ENCODE assay signal across 17 cellular contexts in the genomic region with DNA sequence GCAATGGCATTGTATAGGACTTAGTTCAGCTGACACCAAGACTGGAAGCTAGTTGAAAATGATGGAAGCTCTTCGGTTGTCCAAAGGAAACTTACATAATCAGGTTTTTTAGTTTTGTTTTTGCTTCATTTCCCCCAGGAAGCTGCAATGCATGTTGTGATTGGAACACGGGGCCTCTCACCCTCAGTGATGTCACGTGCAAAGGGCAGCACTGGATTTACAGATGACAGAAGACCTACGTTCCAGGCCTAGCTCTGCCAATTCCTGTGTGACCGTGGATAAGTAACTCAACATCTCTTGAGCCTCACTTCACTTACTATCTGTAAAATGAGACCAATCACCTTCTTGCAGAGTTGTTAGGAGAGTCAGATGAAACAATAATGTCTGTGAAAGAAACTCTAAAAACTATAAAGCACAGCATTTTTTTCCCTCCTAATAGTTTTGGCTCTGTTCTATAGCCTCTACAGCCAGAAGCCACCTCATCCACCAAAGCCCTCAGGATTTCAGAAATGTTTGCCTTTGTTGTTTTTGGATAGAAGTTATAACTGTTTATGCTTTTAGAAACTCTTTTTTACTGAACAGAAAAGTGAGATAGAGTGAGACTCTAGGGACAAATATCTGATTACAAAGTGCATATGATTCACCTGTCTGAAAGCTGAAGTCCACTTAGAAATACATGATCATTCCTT. TPM values are rescaled to one million over a fixed set of nuclear protein-coding genes. Genes with fewer than 3 reads are reported as not detected.
DNase-seq lines count a peak whose midpoint lies in the region; ATAC-seq and TF ChIP-seq lines count a peak whose summit lies in the region.
"Had no signal": no experiment of that assay in that cellular context is flagged by ENCODE, and none has a peak within 500 bp of the region (broad histone marks: within the 10 kb centered on the region; RNA-seq: fewer than 3 reads in every experiment).

No MANE protein-coding gene starts in this region.

- no peak overlapping the region for H3K4me3 Mint-ChIP-seq in activated naive CD4-positive, alpha-beta T cell treated with anti-CD3 and anti-CD28 coated beads, Interleukin-2, amount 10 ng/mL, durations not matched to agents 7 days and 5 days
- H3K4me3 Mint-ChIP-seq: CD4-positive, alpha-beta T cell had no signal

- no peak overlapping the region for H2BK120ac ChIP-seq in mesenchymal stem cell (ENCODE audit: low read depth, low read length)

- H3K23ac ChIP-seq in mesenchymal stem cell (ENCODE audit: low read length in 2 of 2) = no peak overlapping the region

- no peaks in the 10 kb centered on the region for H4K20me1 ChIP-seq in PC-9 (ENCODE audit: insufficient read depth)

- peaks cover 26% of the 10 kb centered on the region for H3K79me2 ChIP-seq in PC-9 (ENCODE audit: low read depth)

- peak in 2 of 3 donors; percentile 39 to 73 for DNase-seq in right cardiac atrium
- DNase-seq in Right ventricle myocardium superior = no peak
- no peak for DNase-seq in mesenchymal stem cell
- peak; percentile 61 for DNase-seq in stromal cell of bone marrow (ENCODE audit: low read depth)
- DNase-seq in PC-9 = no peak
- no peak for DNase-seq in C1 segment of cervical spinal cord (lab: John Stamatoyannopoulos, UW)
- DNase-seq in activated naive CD4-positive, alpha-beta T cell treated with anti-CD3 and anti-CD28 coated beads, Interleukin-2, amount 10 ng/mL, durations not matched to agents 7 days and 5 days = no peak
- DNase-seq in germinal center (ENCODE audit: low spot score) = no peak
- DNase-seq: AML-193; Calu3; CD4-positive, alpha-beta T cell; DMS 273 treated with DMSO at 0.1 percent for 48 hours; GM23248 had no signal

- no peak overlapping the region for H2BK15ac ChIP-seq in mesenchymal stem cell (ENCODE audit: low read depth, poor library complexity, severe bottlenecking)

- peaks cover 27% of the 10 kb centered on the region for H3K79me1 ChIP-seq in mesenchymal stem cell (replicated peaks; ENCODE audit: low read length, poor library complexity, severe bottlenecking)

- peaks cover 3% of the 10 kb centered on the region; the same call in 1 of the 2 replicates for H3F3A ChIP-seq in PC-9 (ENCODE audit: insufficient read depth, low read depth)

- no peak overlapping the region for H4K91ac ChIP-seq in mesenchymal stem cell (ENCODE audit: low read length)

- no peaks in the 10 kb centered on the region for H3K9me2 ChIP-seq in PC-9 (ENCODE audit: insufficient read depth)

- H3K14ac ChIP-seq in mesenchymal stem cell (ENCODE audit: low read length in 2 of 2) = no peak overlapping the region

- H2BK12ac ChIP-seq in mesenchymal stem cell (ENCODE audit: low read length in 2 of 2) = no peak overlapping the region

- intact Hi-C loops in right cardiac atrium (cut with DNase I) = no loop called here
- intact Hi-C loops in Right ventricle myocardium superior (cut with DNase I) = no loop called here
- intact Hi-C loops in PC-9 (cut with micrococcal nuclease; ENCODE audit: unreplicated experiment) = no loop called here

- H2AFZ ChIP-seq in mesenchymal stem cell (ENCODE audit: low read depth, low read length) (no peak overlapping the region), PC-9 (no peak overlapping the region)
- H2AFZ ChIP-seq: GM23248 had no signal

- H3K4ac ChIP-seq in mesenchymal stem cell (ENCODE audit: low read depth in 1 of 2, low read length in 2 of 2) = no peak overlapping the region

- H3K4me1 ChIP-seq in right cardiac atrium (ENCODE audit: control insufficient read depth, insufficient read depth, low read length) (peaks cover 5% of the 10 kb centered on the region), mesenchymal stem cell (ENCODE audit: control insufficient read depth, insufficient read depth, low read depth, low read length) (peaks cover 5% of the 10 kb centered on the region), PC-9 (replicated peaks; ENCODE audit: insufficient read depth) (peaks cover 7% of the 10 kb centered on the region)

- H3K4me3 ChIP-seq in right cardiac atrium (ENCODE audit: low read length) (no peak overlapping the region), mesenchymal stem cell (ENCODE audit: insufficient read depth in 1 of 2, low read depth in 1 of 2, low read length in 2 of 2) (peak overlapping the region in 1 of 2 experiments; percentile 39), PC-9 (no peak overlapping the region)
- H3K4me3 ChIP-seq: BLaER1, GM12878, GM23248 had no signal

- H3K9ac ChIP-seq in mesenchymal stem cell (ENCODE audit: low read length) = peak overlapping the region; percentile 55
- H3K9ac ChIP-seq: GM23248 had no signal

- TF ChIP-seq CTCF in PC-9 (conservative IDR thresholded peaks at IDR 0.05) = no peak

- H3K9me3 Mint-ChIP-seq in activated naive CD4-positive, alpha-beta T cell treated with anti-CD3 and anti-CD28 coated beads, Interleukin-2, amount 10 ng/mL, durations not matched to agents 7 days and 5 days = no peaks in the 10 kb centered on the region
- H3K9me3 Mint-ChIP-seq: CD4-positive, alpha-beta T cell had no signal

- no peak overlapping the region for H3K27ac ChIP-seq in right cardiac atrium (ENCODE audit: low read length)
- H3K27ac ChIP-seq in mesenchymal stem cell (ENCODE audit: low read length, poor library complexity, severe bottlenecking) = no peak overlapping the region
- H3K27ac ChIP-seq in PC-9 = no peak overlapping the region
- H3K27ac ChIP-seq: 22Rv1, BLaER1, GM23248 had no signal

- H3K36me3 Mint-ChIP-seq in activated naive CD4-positive, alpha-beta T cell treated with anti-CD3 and anti-CD28 coated beads, Interleukin-2, amount 10 ng/mL, durations not matched to agents 7 days and 5 days = peaks cover 52% of the 10 kb centered on the region

- peaks cover 14 to 52% of the 10 kb centered on the region in 2 experiments for H3K36me3 ChIP-seq in mesenchymal stem cell (ENCODE audit: control insufficient read depth in 1 of 2, insufficient read depth in 2 of 2, low read depth in 1 of 2, low read length in 2 of 2)
- peaks cover 12% of the 10 kb centered on the region; the same call in 1 of the 2 replicates for H3K36me3 ChIP-seq in PC-9 (ENCODE audit: low read depth)

- no TSS peak for BruUV-seq in PC-9 (replicated peaks; lab: Mats Ljungman, UMichigan)

- no peak overlapping the region for H3K18ac ChIP-seq in mesenchymal stem cell (ENCODE audit: low read depth in 1 of 2, low read length in 2 of 2)

- CTCF ChIA-PET in PC-9 (lab: Charles Lee) = interaction anchor here (0.6 kb wide), 1 partner anchor 1398 kb away, joined by 3 read pairs; no protein-coding TSS in a partner anchor
- CTCF ChIA-PET in activated naive CD4-positive, alpha-beta T cell treated with anti-CD3 and anti-CD28 coated beads, Interleukin-2, amount 10 ng/mL, durations not matched to agents 7 days and 5 days (lab: Charles Lee) = interaction anchor here (0.7 kb wide), 1 partner anchor 43 kb away, joined by 3 read pairs; no protein-coding TSS in a partner anchor

- ATAC-seq in right cardiac atrium (no peak), Right ventricle myocardium superior (ENCODE audit: poor library complexity) (no peak)
- ATAC-seq: GM12878, HCT116 had no signal

- no peak overlapping the region for H3K27ac Mint-ChIP-seq in activated naive CD4-positive, alpha-beta T cell treated with anti-CD3 and anti-CD28 coated beads, Interleukin-2, amount 10 ng/mL, durations not matched to agents 7 days and 5 days
- H3K27ac Mint-ChIP-seq: CD4-positive, alpha-beta T cell had no signal

- H3K27me3 Mint-ChIP-seq in activated naive CD4-positive, alpha-beta T cell treated with anti-CD3 and anti-CD28 coated beads, Interleukin-2, amount 10 ng/mL, durations not matched to agents 7 days and 5 days = peaks cover 9% of the 10 kb centered on the region

- H2AK5ac ChIP-seq in mesenchymal stem cell (ENCODE audit: low read length, severe bottlenecking) = no peak overlapping the region

- H2BK5ac ChIP-seq in mesenchymal stem cell (ENCODE audit: low read depth, low read length, poor library complexity, severe bottlenecking) = no peak overlapping the region

- WGBS in right cardiac atrium = 52% methylated on average over 5 of the region's 5 CpGs
- WGBS in mesenchymal stem cell = 93% methylated on average over 4 of the region's 5 CpGs

- POLR2A ChIA-PET in PC-9 (lab: Charles Lee; ENCODE audit: unreplicated experiment) = no interaction called here

- H3K4me1 Mint-ChIP-seq in activated naive CD4-positive, alpha-beta T cell treated with anti-CD3 and anti-CD28 coated beads, Interleukin-2, amount 10 ng/mL, durations not matched to agents 7 days and 5 days = peaks cover 35% of the 10 kb centered on the region

- H4K8ac ChIP-seq in mesenchymal stem cell (ENCODE audit: low read length) = no peak overlapping the region

- no peaks in the 10 kb centered on the region for H3K9me3 ChIP-seq in right cardiac atrium (ENCODE audit: control insufficient read depth, low read length)
- no peaks in the 10 kb centered on the region for H3K9me3 ChIP-seq in mesenchymal stem cell (ENCODE audit: control insufficient read depth, low read length)
- no peaks in the 10 kb centered on the region for H3K9me3 ChIP-seq in PC-9 (ENCODE audit: insufficient read depth, low read depth)
- H3K9me3 ChIP-seq: BLaER1 had no signal

- H3K4me2 ChIP-seq in mesenchymal stem cell (ENCODE audit: low read length, poor library complexity, severe bottlenecking) (no peak overlapping the region), PC-9 (no peak overlapping the region)
- H3K4me2 ChIP-seq: BLaER1 had no signal

- no peaks in the 10 kb centered on the region for H3K27me3 ChIP-seq in right cardiac atrium (ENCODE audit: control insufficient read depth, insufficient read depth)
- no peaks in the 10 kb centered on the region for H3K27me3 ChIP-seq in mesenchymal stem cell (ENCODE audit: control insufficient read depth in 1 of 2, insufficient read depth in 1 of 2, low read length in 2 of 2)
- no peaks in the 10 kb centered on the region for H3K27me3 ChIP-seq in PC-9 (ENCODE audit: insufficient read depth, low read depth)
- H3K27me3 ChIP-seq: BLaER1 had no signal

RNA-seq across cellular contexts. Expression of gene RBSN, which starts 4.6 kb away (rescaled TPM):
- total RNA-seq in right cardiac atrium (10 to 100 TPM; 20.1 to 26.7 (median 20.5) TPM), Right ventricle myocardium superior (17.1 TPM), PC-9 (2021) (20.6 and 20.7 TPM in 2 replicates)
- polyA plus RNA-seq in right cardiac atrium = 7.3 TPM
- 9.1 TPM for polyA plus RNA-seq in mesenchymal stem cell (2013, experiment 1 of 2)
- 9.0 TPM for polyA plus RNA-seq in mesenchymal stem cell (2013, experiment 2 of 2)

RNA-seq across cellular contexts. Expression of gene MRPS25, which starts 29.2 kb away (rescaled TPM):
- 10 to 100 TPM; 63.4 to 93.0 (median 89.8) TPM for total RNA-seq in right cardiac atrium
- polyA plus RNA-seq in right cardiac atrium = 125 TPM
- total RNA-seq in Right ventricle myocardium superior = 152 TPM
- polyA plus RNA-seq in mesenchymal stem cell (2013, experiment 1 of 2) = 18.8 TPM
- 19.4 TPM for polyA plus RNA-seq in mesenchymal stem cell (2013, experiment 2 of 2)
- 47.8 and 53.3 TPM in 2 replicates for total RNA-seq in PC-9 (2021)

Comparison
In these comparisons a context has a peak if more than half of its experiments do, and no peak if none do; other contexts are left out.
1. DNase-seq: peak in right cardiac atrium (2 of 3) and stromal cell of bone marrow (single experiment); none in Right ventricle myocardium superior (single experiment), mesenchymal stem cell (single experiment), PC-9 (0 of 2), C1 segment of cervical spinal cord (0 of 14), activated naive CD4-positive, alpha-beta T cell treated with anti-CD3 and anti-CD28 coated beads, Interleukin-2, amount 10 ng/mL, durations not matched to agents 7 days and 5 days (single experiment) and germinal center (single experiment).